Comparison of ENCODE assay signal across 2 cellular contexts in the genomic region with DNA sequence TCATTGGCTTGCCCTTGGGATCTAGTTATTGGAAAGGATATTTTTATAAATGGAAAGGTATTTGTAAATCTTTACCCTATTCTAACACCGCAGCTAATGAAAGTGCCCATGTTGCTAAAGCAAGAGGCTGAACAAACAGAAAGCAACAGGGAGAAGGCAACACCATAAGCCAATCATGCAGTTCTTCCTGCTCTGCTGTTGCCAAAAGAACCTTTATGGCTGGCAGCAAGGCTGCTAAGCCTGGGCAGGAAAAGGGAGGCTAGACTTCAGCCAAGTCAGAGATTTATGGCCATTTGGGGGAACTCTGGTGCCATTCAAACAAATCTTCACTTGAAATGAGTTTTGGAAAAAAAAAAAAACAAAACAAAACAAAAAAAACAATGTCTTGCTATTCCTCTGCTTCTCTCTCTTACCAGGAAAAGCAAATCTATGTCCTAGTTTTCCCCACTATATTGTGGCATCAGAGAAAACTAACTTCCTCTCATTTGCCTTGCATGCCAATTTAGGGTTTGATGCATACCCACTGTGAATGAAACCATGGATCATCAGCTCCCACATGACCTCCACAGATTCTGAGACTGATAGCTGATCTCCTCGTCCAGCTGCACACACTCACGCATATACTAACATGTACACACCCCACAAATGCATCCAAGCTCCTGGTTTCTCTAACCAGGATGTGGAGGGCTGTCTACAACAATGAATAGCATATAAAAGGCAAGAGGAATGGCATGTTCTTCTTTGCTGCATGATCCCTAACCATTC.
TF ChIP-seq lines count a peak whose summit lies in the region.

No MANE protein-coding gene starts in this region.

TF ChIP-seq in SK-N-SH, 30 proteins besides CTCF, POLR2A, EP300 and RAD21 (continued from another document):
- TF ChIP-seq, protein P1, sequence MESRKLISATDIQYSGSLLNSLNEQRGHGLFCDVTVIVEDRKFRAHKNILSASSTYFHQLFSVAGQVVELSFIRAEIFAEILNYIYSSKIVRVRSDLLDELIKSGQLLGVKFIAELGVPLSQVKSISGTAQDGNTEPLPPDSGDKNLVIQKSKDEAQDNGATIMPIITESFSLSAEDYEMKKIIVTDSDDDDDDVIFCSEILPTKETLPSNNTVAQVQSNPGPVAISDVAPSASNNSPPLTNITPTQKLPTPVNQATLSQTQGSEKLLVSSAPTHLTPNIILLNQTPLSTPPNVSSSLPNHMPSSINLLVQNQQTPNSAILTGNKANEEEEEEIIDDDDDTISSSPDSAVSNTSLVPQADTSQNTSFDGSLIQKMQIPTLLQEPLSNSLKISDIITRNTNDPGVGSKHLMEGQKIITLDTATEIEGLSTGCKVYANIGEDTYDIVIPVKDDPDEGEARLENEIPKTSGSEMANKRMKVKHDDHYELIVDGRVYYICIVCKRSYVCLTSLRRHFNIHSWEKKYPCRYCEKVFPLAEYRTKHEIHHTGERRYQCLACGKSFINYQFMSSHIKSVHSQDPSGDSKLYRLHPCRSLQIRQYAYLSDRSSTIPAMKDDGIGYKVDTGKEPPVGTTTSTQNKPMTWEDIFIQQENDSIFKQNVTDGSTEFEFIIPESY (IDR thresholded peaks at IDR 0.05; ENCODE audit: borderline replicate concordance, low read depth) = no peak
- TF ChIP-seq EZH2phosphoT487 (IDR thresholded peaks at IDR 0.05; ENCODE audit: borderline replicate concordance, low read depth) = no peak
- no peak for TF ChIP-seq FOXM1 (IDR thresholded peaks at IDR 0.05; ENCODE audit: low read depth)
- no peak for TF ChIP-seq POLR2AphosphoS5 (IDR thresholded peaks at IDR 0.05; ENCODE audit: low read depth, low read length)
- no peak for TF ChIP-seq RXRA (IDR thresholded peaks at IDR 0.05; ENCODE audit: borderline replicate concordance, low read depth)

TF ChIP-seq in SK-N-SH treated with all-trans-retinoic acid at 6 μM for 48 hours, 23 proteins besides CTCF, POLR2A, EP300 and RAD21 (continued from another document):
- TF ChIP-seq TSHZ2 (CRISPR knock-in tag; IDR thresholded peaks at IDR 0.05) (no peak), CSDC2 (CRISPR knock-in tag; IDR thresholded peaks at IDR 0.05) (no peak), SNAI2 (CRISPR knock-in tag; IDR thresholded peaks at IDR 0.05) (no peak), ISL1 (CRISPR knock-in tag; IDR thresholded peaks at IDR 0.05) (no peak), TOX (CRISPR knock-in tag; IDR thresholded peaks at IDR 0.05; ENCODE audit: borderline replicate concordance) (no peak), PPARA (CRISPR knock-in tag; IDR thresholded peaks at IDR 0.05; ENCODE audit: borderline replicate concordance) (no peak), CREB5 (CRISPR knock-in tag; IDR thresholded peaks at IDR 0.05; ENCODE audit: low read depth) (no peak), ZC3H10 (CRISPR knock-in tag; IDR thresholded peaks at IDR 0.05) (no peak), RARB (CRISPR knock-in tag; IDR thresholded peaks at IDR 0.05) (no peak), POU6F1 (CRISPR knock-in tag; IDR thresholded peaks at IDR 0.05; ENCODE audit: borderline replicate concordance, low read depth) (no peak), ZNF70 (CRISPR knock-in tag; IDR thresholded peaks at IDR 0.05) (no peak)
- TF ChIP-seq, protein P2, sequence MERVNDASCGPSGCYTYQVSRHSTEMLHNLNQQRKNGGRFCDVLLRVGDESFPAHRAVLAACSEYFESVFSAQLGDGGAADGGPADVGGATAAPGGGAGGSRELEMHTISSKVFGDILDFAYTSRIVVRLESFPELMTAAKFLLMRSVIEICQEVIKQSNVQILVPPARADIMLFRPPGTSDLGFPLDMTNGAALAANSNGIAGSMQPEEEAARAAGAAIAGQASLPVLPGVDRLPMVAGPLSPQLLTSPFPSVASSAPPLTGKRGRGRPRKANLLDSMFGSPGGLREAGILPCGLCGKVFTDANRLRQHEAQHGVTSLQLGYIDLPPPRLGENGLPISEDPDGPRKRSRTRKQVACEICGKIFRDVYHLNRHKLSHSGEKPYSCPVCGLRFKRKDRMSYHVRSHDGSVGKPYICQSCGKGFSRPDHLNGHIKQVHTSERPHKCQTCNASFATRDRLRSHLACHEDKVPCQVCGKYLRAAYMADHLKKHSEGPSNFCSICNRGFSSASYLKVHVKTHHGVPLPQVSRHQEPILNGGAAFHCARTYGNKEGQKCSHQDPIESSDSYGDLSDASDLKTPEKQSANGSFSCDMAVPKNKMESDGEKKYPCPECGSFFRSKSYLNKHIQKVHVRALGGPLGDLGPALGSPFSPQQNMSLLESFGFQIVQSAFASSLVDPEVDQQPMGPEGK (CRISPR knock-in tag; IDR thresholded peaks at IDR 0.05; ENCODE audit: borderline replicate concordance) = no peak
